In genomic region chr6:143103916-143104315, GRCh38 we compare ENCODE assay signal across 5 cellular contexts.
"Had no signal": no experiment of that assay in that cellular context is flagged by ENCODE, and none has a peak within 500 bp of the region (broad histone marks: within the 10 kb centered on the region; RNA-seq: fewer than 3 reads in every experiment).

No MANE protein-coding gene starts in this region.

- H3K9me3 Mint-ChIP-seq: GM23338, H9 had no signal

- ATAC-seq: GM23338, K562 had no signal

- H3K27ac Mint-ChIP-seq: GM23338, H9 had no signal

- H3K4me3 Mint-ChIP-seq: GM23338, H9 had no signal

- DNase-seq: H9, HCEC 1CT, IMR-90 had no signal
